In genomic region chr17:28645576-28645939, GRCh38 we compare ENCODE assay signal across 7 cellular contexts.
A peak's percentile ranks its signal among the peaks of the same experiment; 100 is the strongest.
DNase-seq lines count a peak whose midpoint lies in the region; ATAC-seq and TF ChIP-seq lines count a peak whose summit lies in the region.

No MANE protein-coding gene starts in this region.

- H3K36me3 Mint-ChIP-seq in stimulated activated memory B cell treated with anti-CD40 and anti-IgM and Interleukin-4, amounts not matched to agents 10 μg/mL and 1 μg/mL and 100 μg/mL, for 72 hours = peaks cover 32% of the 10 kb centered on the region

- H3K4me3 ChIP-seq in HFF-Myc (replicated peaks; ENCODE audit: low read depth, low read length) (peak overlapping the region; percentile 93), iPS DF 6.9 (ENCODE audit: low read length) (peak overlapping the region; percentile 79; the same call in 1 of the 2 replicates)

- no peak for DNase-seq in HFF-Myc (ENCODE audit: extremely low read depth, low read depth)
- peak; percentile 25 to 42 for DNase-seq in activated CD4-positive, alpha-beta T cell treated with anti-CD3 and anti-CD28 coated beads, Interleukin-2, amount 50 U/mL, for 48 hours
- DNase-seq in iPS DF 6.9 (ENCODE audit: low read depth, low spot score) = no peak
- DNase-seq in C1 segment of cervical spinal cord (lab: John Stamatoyannopoulos, UW) = no peak
- no peak for DNase-seq in AG20443 (ENCODE audit: low spot score)

- H3K4me1 ChIP-seq in iPS DF 6.9 (ENCODE audit: control insufficient read depth, insufficient read depth, low read length) = peaks cover 1% of the 10 kb centered on the region; the same call in 1 of the 2 replicates

- H3K4me3 Mint-ChIP-seq in stimulated activated memory B cell treated with anti-CD40 and anti-IgM and Interleukin-4, amounts not matched to agents 10 μg/mL and 1 μg/mL and 100 μg/mL, for 72 hours = peak overlapping the region; percentile 92

- H3K27ac Mint-ChIP-seq in stimulated activated memory B cell treated with anti-CD40 and anti-IgM and Interleukin-4, amounts not matched to agents 10 μg/mL and 1 μg/mL and 100 μg/mL, for 72 hours = peak overlapping the region; percentile 90

- WGBS in iPS DF 6.9 (ENCODE audit: insufficient coverage, insufficient read length) = no CpG with 5 or more reads among the region's 8 CpGs

- TF ChIP-seq CTCF in HFF-Myc (IDR thresholded peaks at IDR 0.05; ENCODE audit: low read depth, low read length, missing control alignments) = no peak

- no peak for ATAC-seq in stimulated activated memory B cell treated with anti-CD40 and anti-IgM and Interleukin-4, amounts not matched to agents 10 μg/mL and 1 μg/mL and 100 μg/mL, for 72 hours
- ATAC-seq in HG03159 (IDR thresholded peaks at IDR 0.05; ENCODE audit: unreplicated experiment) = no peak

- H3K27ac ChIP-seq in iPS DF 6.9 (ENCODE audit: low read length) = no peak overlapping the region

- peaks cover 37% of the 10 kb centered on the region for H3K4me1 Mint-ChIP-seq in stimulated activated memory B cell treated with anti-CD40 and anti-IgM and Interleukin-4, amounts not matched to agents 10 μg/mL and 1 μg/mL and 100 μg/mL, for 72 hours

- H3K36me3 ChIP-seq in iPS DF 6.9 (ENCODE audit: control insufficient read depth, insufficient read depth, low read length) = peaks cover 16% of the 10 kb centered on the region

- no peaks in the 10 kb centered on the region for H3K9me3 Mint-ChIP-seq in stimulated activated memory B cell treated with anti-CD40 and anti-IgM and Interleukin-4, amounts not matched to agents 10 μg/mL and 1 μg/mL and 100 μg/mL, for 72 hours

- no peaks in the 10 kb centered on the region for H3K27me3 Mint-ChIP-seq in stimulated activated memory B cell treated with anti-CD40 and anti-IgM and Interleukin-4, amounts not matched to agents 10 μg/mL and 1 μg/mL and 100 μg/mL, for 72 hours

- no peaks in the 10 kb centered on the region for H3K27me3 ChIP-seq in iPS DF 6.9 (ENCODE audit: control insufficient read depth, insufficient read depth, low read length)

- no peaks in the 10 kb centered on the region for H3K9me3 ChIP-seq in iPS DF 6.9 (ENCODE audit: control insufficient read depth, insufficient read depth, low read length)

Comparison
In these comparisons a context has a peak if more than half of its experiments do, and no peak if none do; other contexts are left out.
1. DNase-seq: peak in activated CD4-positive, alpha-beta T cell treated with anti-CD3 and anti-CD28 coated beads, Interleukin-2, amount 50 U/mL, for 48 hours (2 of 2); none in HFF-Myc (single experiment), iPS DF 6.9 (single experiment), C1 segment of cervical spinal cord (0 of 14) and AG20443 (single experiment).